In genomic region chr17:45405250-45406086, GRCh38 we compare ENCODE assay signal across 12 cellular contexts. TPM values are rescaled to one million over a fixed set of nuclear protein-coding genes. Genes with fewer than 3 reads are reported as not detected.
DNase-seq lines count a peak whose midpoint lies in the region; ATAC-seq and TF ChIP-seq lines count a peak whose summit lies in the region.
"Had no signal": no experiment of that assay in that cellular context is flagged by ENCODE, and none has a peak within 500 bp of the region (broad histone marks: within the 10 kb centered on the region; RNA-seq: fewer than 3 reads in every experiment).

No MANE protein-coding gene starts in this region.

- H3K27me3 ChIP-seq in BJ (ENCODE audit: control insufficient read depth, insufficient read depth, low read length), result no peaks in the 10 kb centered on the region
- no peaks in the 10 kb centered on the region for H3K27me3 ChIP-seq in naive thymus-derived CD4-positive, alpha-beta T cell (ENCODE audit: control insufficient read depth in 2 of 2, insufficient read depth in 2 of 2, low read length in 2 of 2)

- no peaks in the 10 kb centered on the region for H3K9me3 Mint-ChIP-seq in naive thymus-derived CD4-positive, alpha-beta T cell
- H3K9me3 Mint-ChIP-seq: activated CD4-positive, alpha-beta memory T cell treated with anti-CD3 and anti-CD28 coated beads for 36 hours; dendritic cell treated with granulocyte-macrophage colony-stimulating factor and Interleukin-4, amounts not matched to agents 40 ng/mL and 50 ng/mL, for 4 days had no signal

- POLR2A ChIA-PET in BJ (lab: Charles Lee), result no interaction called here
- POLR2A ChIA-PET in naive thymus-derived CD4-positive, alpha-beta T cell (lab: Charles Lee), result no interaction called here

- intact Hi-C loops in naive thymus-derived CD4-positive, alpha-beta T cell (cut with micrococcal nuclease), result no loop called here

- H3K4me3 Mint-ChIP-seq in naive thymus-derived CD4-positive, alpha-beta T cell, result no peak overlapping the region
- H3K4me3 Mint-ChIP-seq: activated CD4-positive, alpha-beta memory T cell treated with anti-CD3 and anti-CD28 coated beads for 36 hours; dendritic cell treated with granulocyte-macrophage colony-stimulating factor and Interleukin-4, amounts not matched to agents 40 ng/mL and 50 ng/mL, for 4 days had no signal

- ATAC-seq in naive thymus-derived CD4-positive, alpha-beta T cell, result no peak
- no peak for ATAC-seq in GM18909 (IDR thresholded peaks at IDR 0.05; ENCODE audit: poor library complexity, unreplicated experiment)

- H3K36me3 ChIP-seq in BJ (ENCODE audit: control insufficient read depth, insufficient read depth, low read length), result no peaks in the 10 kb centered on the region
- peaks cover 22 to 66% (median 33%) of the 10 kb centered on the region in 3 experiments for H3K36me3 ChIP-seq in naive thymus-derived CD4-positive, alpha-beta T cell (ENCODE audit: control insufficient read depth in 2 of 3, insufficient read depth in 3 of 3, low read length in 3 of 3)

- H3K27ac ChIP-seq in naive thymus-derived CD4-positive, alpha-beta T cell (ENCODE audit: low read depth, low read length), result peak overlapping the region; percentile 17
- H3K27ac ChIP-seq: HL-60 had no signal

- no peak for TF ChIP-seq CTCF in BJ (IDR thresholded peaks at IDR 0.05; ENCODE audit: insufficient read depth, low read depth, low read length)
- TF ChIP-seq CTCF in epithelial cell of proximal tubule (conservative IDR thresholded peaks at IDR 0.05; ENCODE audit: low read depth, low read length), result no peak

- CTCF ChIA-PET in BJ (lab: Yijun Ruan, JAX), result interaction anchor here (1.1 to 1.5 kb wide), 2 partner anchors 10 to 186 kb away, joined by 3 to 9 read pairs; no protein-coding TSS in a partner anchor
- CTCF ChIA-PET in naive thymus-derived CD4-positive, alpha-beta T cell (lab: Charles Lee), result interaction anchor here (0.6 kb wide), 1 partner anchor 257 kb away, joined by 3 read pairs; the partner anchor contains the start of gene HEXIM1

- H3K27ac Mint-ChIP-seq in naive thymus-derived CD4-positive, alpha-beta T cell, result peak overlapping the region in 2 of 9 donors; percentile 47 to 75
- H3K27ac Mint-ChIP-seq: dendritic cell treated with granulocyte-macrophage colony-stimulating factor and Interleukin-4, amounts not matched to agents 40 ng/mL and 50 ng/mL, for 4 days had no signal

- H3K4me3 ChIP-seq in BJ (ENCODE audit: low read depth, low read length) (peak overlapping the region; percentile 26), epithelial cell of proximal tubule (ENCODE audit: low read depth, low read length) (peak overlapping the region; percentile 36)
- no peak overlapping the region for H3K4me3 ChIP-seq in naive thymus-derived CD4-positive, alpha-beta T cell (ENCODE audit: low read length)

- H3K27me3 Mint-ChIP-seq in naive thymus-derived CD4-positive, alpha-beta T cell, result no peaks in the 10 kb centered on the region
- H3K27me3 Mint-ChIP-seq: activated CD4-positive, alpha-beta memory T cell treated with anti-CD3 and anti-CD28 coated beads for 36 hours; dendritic cell treated with granulocyte-macrophage colony-stimulating factor and Interleukin-4, amounts not matched to agents 40 ng/mL and 50 ng/mL, for 4 days had no signal

- peaks cover 21 to 27% of the 10 kb centered on the region in 2 donors for H3K4me1 ChIP-seq in naive thymus-derived CD4-positive, alpha-beta T cell (ENCODE audit: control insufficient read depth in 2 of 2, insufficient read depth in 2 of 2, low read length in 2 of 2)

- no peaks in the 10 kb centered on the region for H3K9me3 ChIP-seq in naive thymus-derived CD4-positive, alpha-beta T cell (ENCODE audit: control insufficient read depth in 2 of 3, low read length in 3 of 3)

- H3K36me3 Mint-ChIP-seq in naive thymus-derived CD4-positive, alpha-beta T cell, result peaks cover 4 to 25% (median 16%) of the 10 kb centered on the region in 5 donors

- peaks cover 25 to 42% (median 38%) of the 10 kb centered on the region in 7 donors for H3K4me1 Mint-ChIP-seq in naive thymus-derived CD4-positive, alpha-beta T cell

- no peak for DNase-seq in BJ (ENCODE audit: low read depth)
- peak; percentile 61 for DNase-seq in HuH-7.5 (ENCODE audit: low spot score)
- DNase-seq in epithelial cell of proximal tubule (ENCODE audit: low read depth), result no peak
- no peak for DNase-seq in naive thymus-derived CD4-positive, alpha-beta T cell
- no peak for DNase-seq in middle frontal gyrus (ENCODE audit: extremely low spot score, low spot score)
- DNase-seq in cerebellar cortex (ENCODE audit: low spot score), result no peak
- no peak for DNase-seq in T-helper 9 cell
- DNase-seq: activated CD4-positive, alpha-beta memory T cell treated with anti-CD3 and anti-CD28 coated beads for 36 hours; GF-D8 had no signal

RNA-seq across cellular contexts. Expression of gene ARHGAP27, which starts 27.2 kb away (rescaled TPM):
- polyA plus RNA-seq in BJ (2011; rRNA removed), result 1.4 and 2.3 TPM in 2 replicates
- polyA minus RNA-seq in BJ (2011; rRNA and poly(A)+ RNA removed), result 1.3 and 1.4 TPM in 2 replicates
- 29.4 and 39.8 TPM in 2 replicates for total RNA-seq in epithelial cell of proximal tubule
- 100 to 1,000 TPM in 3 of 5 experiments, 10 to 100 TPM in 2; 53.4 to 126 (median 109) TPM for total RNA-seq in naive thymus-derived CD4-positive, alpha-beta T cell
- 10 to 100 TPM; 20.1 to 38.9 TPM for polyA plus RNA-seq in naive thymus-derived CD4-positive, alpha-beta T cell
